8 cellular contexts compared by ENCODE assay signal in the genomic region with DNA sequence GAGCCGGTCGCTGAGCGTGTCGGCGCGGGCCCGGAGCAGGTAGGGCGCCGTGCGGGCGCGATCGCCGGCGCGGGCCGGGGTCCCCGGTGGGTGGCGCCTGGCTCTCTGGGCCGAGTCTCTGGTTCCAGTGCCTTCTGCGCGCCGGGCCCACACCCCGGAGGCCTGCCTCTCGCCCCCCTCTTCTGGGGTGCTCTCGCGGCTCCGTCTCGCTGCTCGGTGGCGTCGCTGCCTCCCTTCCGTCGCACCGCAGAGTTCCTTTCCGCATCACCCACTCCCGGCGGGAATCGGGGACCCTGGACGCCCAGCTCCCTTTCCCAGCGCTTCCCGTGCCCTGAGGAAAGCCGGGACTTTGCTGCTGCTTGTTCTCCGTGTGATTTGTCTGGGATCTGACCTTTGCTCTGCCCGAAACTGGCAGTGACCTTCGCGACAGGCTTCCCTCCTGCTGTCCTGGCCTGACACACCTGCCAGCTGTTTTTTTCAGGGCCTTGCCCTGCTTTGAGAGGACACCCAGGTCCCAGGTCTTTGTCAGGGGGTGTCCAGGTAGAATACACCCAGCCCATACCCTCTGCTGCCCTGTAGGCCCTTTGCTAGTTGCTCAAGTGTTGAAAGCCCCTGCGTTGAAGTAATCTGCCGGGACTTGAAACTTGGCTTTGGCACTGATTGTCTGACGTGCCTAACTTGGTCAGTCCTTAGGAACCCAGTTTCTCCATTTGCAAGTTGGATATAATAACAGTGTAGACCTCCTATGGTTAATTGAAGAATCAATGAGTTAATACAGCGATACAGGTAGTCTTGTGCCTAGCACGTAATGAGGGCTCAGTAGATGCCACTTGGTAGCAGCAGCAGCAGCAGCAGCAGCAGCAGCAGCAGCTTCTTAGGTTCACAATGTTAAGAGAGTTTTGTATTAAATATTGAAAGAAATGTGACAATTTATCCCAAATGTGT. TPM values are rescaled to one million over a fixed set of nuclear protein-coding genes. Genes with fewer than 3 reads are reported as not detected.
A peak's percentile ranks its signal among the peaks of the same experiment; 100 is the strongest.
DNase-seq lines count a peak whose midpoint lies in the region; ATAC-seq and TF ChIP-seq lines count a peak whose summit lies in the region.

No MANE protein-coding gene starts in this region.

- H3K36me3 Mint-ChIP-seq in activated CD4-positive, alpha-beta memory T cell treated with anti-CD3 and anti-CD28 coated beads, Interleukin-2, amount 10 ng/mL, durations not matched to agents 7 days and 5 days (ENCODE audit: low read depth): peaks cover 3% of the 10 kb centered on the region
- H3K36me3 Mint-ChIP-seq in type B pancreatic cell: no peaks in the 10 kb centered on the region

- no peak for TF ChIP-seq CTCF in GM12875 (IDR thresholded peaks at IDR 0.05; ENCODE audit: borderline replicate concordance, insufficient read depth, low read depth, low read length)
- TF ChIP-seq CTCF in epithelial cell of esophagus (IDR thresholded peaks at IDR 0.05; ENCODE audit: insufficient read depth, low read depth, low read length, missing control alignments): no peak
- no peak for TF ChIP-seq CTCF in type B pancreatic cell (conservative IDR thresholded peaks at IDR 0.05)

- H3K9ac ChIP-seq in Karpas-422 (ENCODE audit: low read length): peak overlapping the region; percentile 77

- H3K4me3 Mint-ChIP-seq in activated CD4-positive, alpha-beta memory T cell treated with anti-CD3 and anti-CD28 coated beads, Interleukin-2, amount 10 ng/mL, durations not matched to agents 7 days and 5 days: peak overlapping the region; percentile 96
- H3K4me3 Mint-ChIP-seq in type B pancreatic cell: peak overlapping the region; percentile 99

- H3K9me2 ChIP-seq in Karpas-422 (replicated peaks; ENCODE audit: insufficient read depth, low read length): no peaks in the 10 kb centered on the region

- no peaks in the 10 kb centered on the region for H3K9me3 ChIP-seq in Karpas-422 (ENCODE audit: low read length)

- peak; percentile 33 for ATAC-seq in GM21825 (IDR thresholded peaks at IDR 0.05; ENCODE audit: unreplicated experiment)
- ATAC-seq in GM18519 (IDR thresholded peaks at IDR 0.05; ENCODE audit: low FRiP score, unreplicated experiment): no peak

- H3K9me3 Mint-ChIP-seq in activated CD4-positive, alpha-beta memory T cell treated with anti-CD3 and anti-CD28 coated beads, Interleukin-2, amount 10 ng/mL, durations not matched to agents 7 days and 5 days: no peaks in the 10 kb centered on the region
- no peaks in the 10 kb centered on the region for H3K9me3 Mint-ChIP-seq in type B pancreatic cell

- peak; percentile 85 for DNase-seq in Karpas-422
- DNase-seq in activated CD4-positive, alpha-beta memory T cell treated with anti-CD3 and anti-CD28 coated beads, Interleukin-2, amount 10 ng/mL, durations not matched to agents 7 days and 5 days: peak; percentile 18
- DNase-seq in epithelial cell of esophagus (ENCODE audit: low read depth): peak; percentile 57
- DNase-seq in mucosa of gallbladder (ENCODE audit: low spot score): peak; percentile 16
- no peak for DNase-seq in type B pancreatic cell (ENCODE audit: extremely low spot score, unreplicated experiment)

- H3K4me1 Mint-ChIP-seq in activated CD4-positive, alpha-beta memory T cell treated with anti-CD3 and anti-CD28 coated beads, Interleukin-2, amount 10 ng/mL, durations not matched to agents 7 days and 5 days: peaks cover 46% of the 10 kb centered on the region
- peaks cover 57% of the 10 kb centered on the region for H3K4me1 Mint-ChIP-seq in type B pancreatic cell (ENCODE audit: unreplicated experiment)

- H3K4me1 ChIP-seq in Karpas-422 (ENCODE audit: low read length): peaks cover 33% of the 10 kb centered on the region

- H3K27me3 Mint-ChIP-seq in activated CD4-positive, alpha-beta memory T cell treated with anti-CD3 and anti-CD28 coated beads, Interleukin-2, amount 10 ng/mL, durations not matched to agents 7 days and 5 days: no peaks in the 10 kb centered on the region
- no peaks in the 10 kb centered on the region for H3K27me3 Mint-ChIP-seq in type B pancreatic cell

- H3K4me2 ChIP-seq in Karpas-422 (ENCODE audit: low read depth, low read length, poor library complexity, severe bottlenecking): peak overlapping the region; percentile 79

- peaks cover 51% of the 10 kb centered on the region for H3K79me2 ChIP-seq in Karpas-422 (ENCODE audit: low read length)

- no peaks in the 10 kb centered on the region for H3K36me3 ChIP-seq in Karpas-422 (ENCODE audit: insufficient read depth, low read length)

- CTCF ChIA-PET in activated CD4-positive, alpha-beta memory T cell treated with anti-CD3 and anti-CD28 coated beads, Interleukin-2, amount 10 ng/mL, durations not matched to agents 7 days and 5 days (lab: Charles Lee): interaction anchor here (1.0 to 8.1 kb wide), 14 partner anchors 10 to 361 kb away, joined by 3 to 107 read pairs (median 6); partner anchors contain the start of gene RDX

- POLR2A ChIA-PET in activated CD4-positive, alpha-beta memory T cell treated with anti-CD3 and anti-CD28 coated beads, Interleukin-2, amount 10 ng/mL, durations not matched to agents 7 days and 5 days (lab: Charles Lee): interaction anchor here (1.0 to 2.3 kb wide), 6 partner anchors 15 to 477 kb away, joined by 3 to 8 read pairs (median 5); no protein-coding TSS in a partner anchor

- peak overlapping the region; percentile 86 for H3K27ac Mint-ChIP-seq in activated CD4-positive, alpha-beta memory T cell treated with anti-CD3 and anti-CD28 coated beads, Interleukin-2, amount 10 ng/mL, durations not matched to agents 7 days and 5 days
- peak overlapping the region; percentile 98 for H3K27ac Mint-ChIP-seq in type B pancreatic cell

- peak overlapping the region; percentile 51 for H2AFZ ChIP-seq in Karpas-422 (ENCODE audit: low read length)

- H3K27me3 ChIP-seq in Karpas-422 (ENCODE audit: low read length): no peaks in the 10 kb centered on the region

- H3K4me3 ChIP-seq in GM12875 (ENCODE audit: low read depth, low read length) (peak overlapping the region; percentile 89), Karpas-422 (ENCODE audit: low read length) (peak overlapping the region; percentile 81), epithelial cell of esophagus (ENCODE audit: low read length) (peak overlapping the region; percentile 94)

- H3K27ac ChIP-seq in Karpas-422 (ENCODE audit: low read length): no peak overlapping the region

- H4K20me1 ChIP-seq in Karpas-422 (ENCODE audit: insufficient read depth, low read depth, low read length): peaks cover 35% of the 10 kb centered on the region

RNA-seq across cellular contexts. Expression of gene FDX1, which starts 0.8 kb away (rescaled TPM):
- 24.0 and 30.4 TPM in 2 replicates for total RNA-seq in Karpas-422 (2014; rRNA removed; shearing (Covaris generic); ENCODE audit: low replicate concordance)
- total RNA-seq in activated CD4-positive, alpha-beta memory T cell treated with anti-CD3 and anti-CD28 coated beads, Interleukin-2, amount 10 ng/mL, durations not matched to agents 7 days and 5 days: 10 to 100 TPM; 10.9 to 11.6 TPM
- total RNA-seq in mucosa of gallbladder: 18.1 TPM
- 14.6 and 24.9 TPM in 2 replicates for total RNA-seq in type B pancreatic cell (ENCODE audit: low replicate concordance)
